ENCODE assay signal across 1 cellular context in the genomic region with DNA sequence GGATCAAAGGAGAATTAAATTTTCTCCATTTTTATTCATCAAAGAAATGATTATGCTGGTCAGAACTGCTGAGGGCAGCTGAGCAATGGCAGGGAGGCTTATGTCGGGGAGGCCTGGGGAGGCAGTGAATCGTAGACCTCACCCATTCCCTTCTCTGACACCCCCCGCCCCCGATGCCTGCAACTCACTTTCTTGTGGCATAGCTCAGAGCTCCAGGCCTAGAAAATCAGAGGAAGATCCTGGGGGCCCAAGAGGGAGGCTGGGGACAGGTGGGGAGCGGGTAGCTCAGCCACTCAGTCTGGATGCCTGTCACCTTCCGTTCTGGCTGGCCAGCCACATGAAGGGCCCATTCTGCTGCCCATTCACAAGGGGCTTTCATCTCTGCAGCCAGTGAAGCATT.
TF ChIP-seq lines count a peak whose summit lies in the region.

No MANE protein-coding gene starts in this region.

TF ChIP-seq in neural cell, 6 proteins besides CTCF, POLR2A, EP300 and RAD21 (continued from another document):
- TF ChIP-seq, protein P1, sequence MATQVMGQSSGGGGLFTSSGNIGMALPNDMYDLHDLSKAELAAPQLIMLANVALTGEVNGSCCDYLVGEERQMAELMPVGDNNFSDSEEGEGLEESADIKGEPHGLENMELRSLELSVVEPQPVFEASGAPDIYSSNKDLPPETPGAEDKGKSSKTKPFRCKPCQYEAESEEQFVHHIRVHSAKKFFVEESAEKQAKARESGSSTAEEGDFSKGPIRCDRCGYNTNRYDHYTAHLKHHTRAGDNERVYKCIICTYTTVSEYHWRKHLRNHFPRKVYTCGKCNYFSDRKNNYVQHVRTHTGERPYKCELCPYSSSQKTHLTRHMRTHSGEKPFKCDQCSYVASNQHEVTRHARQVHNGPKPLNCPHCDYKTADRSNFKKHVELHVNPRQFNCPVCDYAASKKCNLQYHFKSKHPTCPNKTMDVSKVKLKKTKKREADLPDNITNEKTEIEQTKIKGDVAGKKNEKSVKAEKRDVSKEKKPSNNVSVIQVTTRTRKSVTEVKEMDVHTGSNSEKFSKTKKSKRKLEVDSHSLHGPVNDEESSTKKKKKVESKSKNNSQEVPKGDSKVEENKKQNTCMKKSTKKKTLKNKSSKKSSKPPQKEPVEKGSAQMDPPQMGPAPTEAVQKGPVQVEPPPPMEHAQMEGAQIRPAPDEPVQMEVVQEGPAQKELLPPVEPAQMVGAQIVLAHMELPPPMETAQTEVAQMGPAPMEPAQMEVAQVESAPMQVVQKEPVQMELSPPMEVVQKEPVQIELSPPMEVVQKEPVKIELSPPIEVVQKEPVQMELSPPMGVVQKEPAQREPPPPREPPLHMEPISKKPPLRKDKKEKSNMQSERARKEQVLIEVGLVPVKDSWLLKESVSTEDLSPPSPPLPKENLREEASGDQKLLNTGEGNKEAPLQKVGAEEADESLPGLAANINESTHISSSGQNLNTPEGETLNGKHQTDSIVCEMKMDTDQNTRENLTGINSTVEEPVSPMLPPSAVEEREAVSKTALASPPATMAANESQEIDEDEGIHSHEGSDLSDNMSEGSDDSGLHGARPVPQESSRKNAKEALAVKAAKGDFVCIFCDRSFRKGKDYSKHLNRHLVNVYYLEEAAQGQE (IDR thresholded peaks at IDR 0.05; ENCODE audit: borderline replicate concordance) = no peak
- TF ChIP-seq POLR2AphosphoS5 (IDR thresholded peaks at IDR 0.05) = no peak
- TF ChIP-seq MXI1 (conservative IDR thresholded peaks at IDR 0.05; ENCODE audit: poor library complexity, severe bottlenecking) = no peak
